ENCODE assay signal across 9 cellular contexts in the genomic region with DNA sequence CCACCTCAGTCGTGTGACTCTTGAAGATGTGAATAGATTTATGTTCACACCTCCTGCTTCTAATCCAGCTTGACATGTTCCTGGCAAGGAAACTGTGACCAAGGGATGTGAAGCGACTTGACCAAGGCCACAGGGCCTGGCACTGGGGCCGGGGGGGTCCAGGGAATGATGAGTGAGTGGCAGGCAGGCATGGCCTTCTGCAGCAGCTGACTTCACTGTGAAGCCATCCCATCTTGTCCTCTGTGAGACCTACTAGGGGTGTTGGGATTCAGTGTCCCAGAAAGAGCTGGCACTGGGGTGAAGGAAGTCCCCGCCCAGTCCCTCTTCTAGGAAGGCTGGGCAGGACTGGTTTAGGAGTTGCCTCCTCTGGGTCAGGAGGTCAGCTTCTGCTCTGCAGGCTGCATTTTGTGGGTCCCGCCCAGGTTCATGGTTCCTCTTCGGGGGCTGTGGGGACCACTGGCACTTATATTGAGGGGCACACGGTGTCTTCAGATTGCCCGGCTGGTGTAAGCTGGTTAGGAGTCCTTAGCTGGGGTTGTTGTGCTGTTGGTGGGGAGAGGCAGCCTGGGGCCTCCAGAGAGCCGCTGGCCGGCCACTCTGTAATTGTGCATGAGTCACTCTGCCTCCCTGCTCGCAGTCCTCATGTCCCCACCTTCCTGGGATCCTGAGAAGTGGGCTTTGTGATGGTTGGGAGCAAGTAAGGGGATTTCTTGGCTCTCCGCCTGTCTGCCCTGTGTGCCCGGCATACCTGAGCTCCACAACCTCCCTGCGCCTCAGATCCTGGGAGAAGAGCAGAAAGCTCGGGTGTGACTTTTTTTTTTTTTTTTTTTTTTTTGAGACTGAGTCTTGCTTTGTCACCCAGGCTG. TPM values are rescaled to one million over a fixed set of nuclear protein-coding genes. Genes with fewer than 3 reads are reported as not detected.
DNase-seq lines count a peak whose midpoint lies in the region; ATAC-seq and TF ChIP-seq lines count a peak whose summit lies in the region.
"Had no signal": no experiment of that assay in that cellular context is flagged by ENCODE, and none has a peak within 500 bp of the region (broad histone marks: within the 10 kb centered on the region; RNA-seq: fewer than 3 reads in every experiment).

No MANE protein-coding gene starts in this region.

- no peaks in the 10 kb centered on the region for H3K9me3 ChIP-seq in SJSA1 (replicated peaks)

- H3K4me3 Mint-ChIP-seq in Calu3 (ENCODE audit: low read depth, unreplicated experiment) = peak overlapping the region; percentile 23

- TF ChIP-seq CTCF in Calu3 (IDR thresholded peaks at IDR 0.05; ENCODE audit: unreplicated experiment) (no peak), foreskin fibroblast (IDR thresholded peaks at IDR 0.05; ENCODE audit: low read depth, low read length) (no peak)

- peaks cover 26% of the 10 kb centered on the region for H3K36me3 Mint-ChIP-seq in Calu3 (ENCODE audit: insufficient read depth, unreplicated experiment)

- intact Hi-C loops in Calu3 (cut with micrococcal nuclease; ENCODE audit: unreplicated experiment) = loop anchor here (5.0 kb wide), 1 partner anchor 48 kb away; no protein-coding TSS in a partner anchor

- CTCF ChIA-PET in Calu3 (lab: Charles Lee) = interaction anchor here (0.6 to 2.1 kb wide), 4 partner anchors 9 to 629 kb away, joined by 3 to 8 read pairs (median 4); no protein-coding TSS in a partner anchor

- peaks cover 48% of the 10 kb centered on the region for H3K36me3 ChIP-seq in SJSA1

- H3K27ac ChIP-seq in SJSA1 = peak overlapping the region; percentile 41

- H3K9me3 Mint-ChIP-seq in Calu3 (ENCODE audit: low read depth, unreplicated experiment) = no peaks in the 10 kb centered on the region

- no TSS peak for BruUV-seq in Calu3 (replicated peaks; lab: Mats Ljungman, UMichigan)

- no peaks in the 10 kb centered on the region for H3K27me3 ChIP-seq in SJSA1 (replicated peaks)

- H3K27ac Mint-ChIP-seq in Calu3 (ENCODE audit: unreplicated experiment) = peak overlapping the region; percentile 36

- H3K27me3 Mint-ChIP-seq in Calu3 (ENCODE audit: unreplicated experiment) = no peaks in the 10 kb centered on the region

- peak; percentile 65 for DNase-seq in Calu3
- peak; percentile 80 for DNase-seq in SJSA1 (ENCODE audit: low read depth in 1 of 2, low spot score in 2 of 2)
- DNase-seq in foreskin fibroblast = peak; percentile 56 to 79
- peak; percentile 67 for DNase-seq in renal cortical epithelial cell (ENCODE audit: low read depth)
- no peak for DNase-seq in left lobe of liver (ENCODE audit: low spot score)
- no peak for DNase-seq in NCI-H2081 (lab: John Stamatoyannopoulos, UW)
- no peak for DNase-seq in GOT3 (lab: John Stamatoyannopoulos, UW)
- DNase-seq: NCI-H446 had no signal

- H3K4me1 ChIP-seq in SJSA1 (replicated peaks) = peaks cover 91% of the 10 kb centered on the region

- H3K4me1 Mint-ChIP-seq in Calu3 (ENCODE audit: low read depth, unreplicated experiment) = peaks cover 69% of the 10 kb centered on the region

- no peak for ATAC-seq in GM21367 (IDR thresholded peaks at IDR 0.05; ENCODE audit: unreplicated experiment)
- no peak for ATAC-seq in left lobe of liver

- H3K4me3 ChIP-seq in SJSA1 = no peak overlapping the region
- H3K4me3 ChIP-seq in foreskin fibroblast (ENCODE audit: low read depth in 1 of 2, low read length in 2 of 2) = no peak overlapping the region

RNA-seq across cellular contexts. Expression of gene ZMIZ1, which starts 11.0 kb away (rescaled TPM):
- 20.3 and 23.5 TPM in 2 replicates for total RNA-seq in Calu3 (2022)
- 13.5 and 22.3 TPM in 2 replicates for total RNA-seq in SJSA1 (2014; rRNA removed; shearing (Covaris generic))
- total RNA-seq in renal cortical epithelial cell = 3.6 and 45.0 TPM in 2 replicates
- total RNA-seq in left lobe of liver = 15.0 TPM

Comparison
In these comparisons a context has a peak if more than half of its experiments do, and no peak if none do; other contexts are left out.
1. DNase-seq: peak in Calu3 (single experiment), SJSA1 (2 of 2), foreskin fibroblast (2 of 2) and renal cortical epithelial cell (single experiment); none in left lobe of liver (single experiment), NCI-H2081 (0 of 2) and GOT3 (single experiment).